Comparison of ENCODE assay signal across 2 cellular contexts in genomic region chr3:50345586-50345985, GRCh38.
TF ChIP-seq lines count a peak whose summit lies in the region.

Gene ZMYND10, minus strand, starts transcription at chr3:50345732. Its CDS starts 153 bp downstream, at chr3:50345579.

TF ChIP-seq in IMR-90, 13 proteins besides CTCF, POLR2A, EP300 and RAD21:
- TF ChIP-seq RFX5 (IDR thresholded peaks at IDR 0.05; ENCODE audit: low read depth, low read length) (no peak), MAZ (IDR thresholded peaks at IDR 0.05; ENCODE audit: borderline replicate concordance, low read depth, low read length) (no peak), CEBPB (IDR thresholded peaks at IDR 0.05; ENCODE audit: low read depth, low read length) (no peak), USF2 (IDR thresholded peaks at IDR 0.05; ENCODE audit: low read depth, low read length) (no peak), NFE2L2 (IDR thresholded peaks at IDR 0.05; ENCODE audit: low read depth, low read length) (no peak), SMC3 (IDR thresholded peaks at IDR 0.05; ENCODE audit: low read depth, low read length) (no peak), ELK1 (IDR thresholded peaks at IDR 0.05; ENCODE audit: borderline replicate concordance, low read depth, low read length) (no peak)

TF ChIP-seq in HepG2, 621 proteins besides CTCF, POLR2A, EP300 and RAD21:
- TF ChIP-seq ZNF776 (CRISPR knock-in tag; IDR thresholded peaks at IDR 0.05) (no peak), NFE2L2 (IDR thresholded peaks at IDR 0.05; ENCODE audit: low read length) (no peak), ZBTB8A (CRISPR knock-in tag; IDR thresholded peaks at IDR 0.05; ENCODE audit: borderline replicate concordance, low read depth) (0 out of 2 replicates have a peak, but pooled peaks have one; percentile 63), RFX1 (IDR thresholded peaks at IDR 0.05) (peak; percentile 52; the same call in 1 of the 2 replicates), HMGXB4 (CRISPR knock-in tag; IDR thresholded peaks at IDR 0.05; ENCODE audit: borderline replicate concordance in 1 of 2, low read depth in 1 of 2) (no peak), ZNF724P (CRISPR knock-in tag; IDR thresholded peaks at IDR 0.05; ENCODE audit: borderline replicate concordance) (no peak), RBFOX2 (IDR thresholded peaks at IDR 0.05; ENCODE audit: low read depth, low read length) (0 out of 2 replicates have a peak, but pooled peaks have one; percentile 18), KLF9 (CRISPR knock-in tag; IDR thresholded peaks at IDR 0.05; ENCODE audit: low read depth) (no peak), ZNF558 (CRISPR knock-in tag; IDR thresholded peaks at IDR 0.05; ENCODE audit: borderline replicate concordance) (no peak), GATA4 (IDR thresholded peaks at IDR 0.05; ENCODE audit: borderline replicate concordance, low read depth) (no peak), RFX3 (CRISPR knock-in tag; IDR thresholded peaks at IDR 0.05) (peak; percentile 69), MNT (IDR thresholded peaks at IDR 0.05) (no peak), PITX1 (CRISPR knock-in tag; IDR thresholded peaks at IDR 0.05) (0 out of 2 replicates have a peak, but pooled peaks have one; percentile 31), PRMT3 (CRISPR knock-in tag; IDR thresholded peaks at IDR 0.05; ENCODE audit: borderline replicate concordance, low read depth) (no peak), DNMT3B (CRISPR knock-in tag; conservative IDR thresholded peaks at IDR 0.05) (no peak), ZBTB26 (CRISPR knock-in tag; IDR thresholded peaks at IDR 0.05; ENCODE audit: borderline replicate concordance) (no peak), GABPB1 (CRISPR knock-in tag; IDR thresholded peaks at IDR 0.05) (peak; percentile 13; the same call in 1 of the 2 replicates), RXRA (CRISPR knock-in tag; IDR thresholded peaks at IDR 0.05) (no peak), ZNF687 (CRISPR knock-in tag; IDR thresholded peaks at IDR 0.05) (peak; percentile 20; the same call in 1 of the 2 replicates), ZNF746 (CRISPR knock-in tag; IDR thresholded peaks at IDR 0.05) (no peak), BRCA1 (CRISPR knock-in tag; IDR thresholded peaks at IDR 0.05) (no peak), RBAK (CRISPR knock-in tag; IDR thresholded peaks at IDR 0.05) (no peak), AGO2 (optimal IDR thresholded peaks at IDR 0.05; ENCODE audit: low read depth, low read length) (peak; percentile 58), ARID4A (CRISPR knock-in tag; IDR thresholded peaks at IDR 0.05; ENCODE audit: borderline replicate concordance) (peak; percentile 37; the same call in 1 of the 2 replicates), ATF3 (CRISPR knock-in tag; IDR thresholded peaks at IDR 0.05) (no peak)
TF ChIP-seq in HepG2: peak in this region for 9.
